In the genomic region with DNA sequence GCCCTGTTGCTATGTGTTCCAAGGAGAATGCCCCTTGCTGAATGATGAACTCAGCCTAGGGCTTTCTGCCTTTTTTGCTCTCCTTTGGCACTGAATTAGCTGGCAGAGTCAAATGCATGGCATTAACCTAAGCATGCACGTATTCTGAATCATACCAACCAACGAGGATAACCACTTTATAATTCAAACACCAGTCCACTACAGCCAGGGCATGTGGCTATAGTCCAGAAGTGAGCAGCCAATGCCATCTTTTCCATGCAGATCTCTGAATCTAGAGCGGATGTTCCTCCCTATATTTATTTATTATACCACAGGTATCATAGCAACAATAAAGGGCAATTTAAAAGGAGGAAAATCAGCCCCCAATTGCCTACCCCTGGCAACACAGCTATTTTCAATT, we compare ENCODE assay signal across 18 cellular contexts. TPM values are rescaled to one million over a fixed set of nuclear protein-coding genes. Genes with fewer than 3 reads are reported as not detected.
A peak's percentile ranks its signal among the peaks of the same experiment; 100 is the strongest.
DNase-seq lines count a peak whose midpoint lies in the region; ATAC-seq and TF ChIP-seq lines count a peak whose summit lies in the region.
"Had no signal": no experiment of that assay in that cellular context is flagged by ENCODE, and none has a peak within 500 bp of the region (broad histone marks: within the 10 kb centered on the region; RNA-seq: fewer than 3 reads in every experiment).

No MANE protein-coding gene starts in this region.

- intact Hi-C loops in natural killer cell (cut with micrococcal nuclease) = no loop called here

- no peak for TF ChIP-seq CTCF in osteoblast (IDR thresholded peaks at IDR 0.05; ENCODE audit: extremely low read depth, low read depth, low read length)
- TF ChIP-seq CTCF in natural killer cell (IDR thresholded peaks at IDR 0.05) = no peak

- no peak overlapping the region for H3K4me3 Mint-ChIP-seq in natural killer cell
- H3K4me3 Mint-ChIP-seq: CD14-positive monocyte had no signal

- H3K27ac ChIP-seq in osteoblast (ENCODE audit: low read depth, low read length) = no peak overlapping the region
- H3K27ac ChIP-seq: SK-N-MC had no signal

- H3K4me1 Mint-ChIP-seq in natural killer cell = peaks cover 2 to 3% of the 10 kb centered on the region in 2 donors

- no peak overlapping the region for H3K4me2 ChIP-seq in osteoblast (ENCODE audit: insufficient read depth, low read length)

- DNase-seq in NCI-H748 (lab: John Stamatoyannopoulos, UW; ENCODE audit: unreplicated experiment) (peak; percentile 49), NCI-H748 treated with DMSO at 0.1 percent for 48 hours (lab: John Stamatoyannopoulos, UW) (no peak), NCI-H2081 (lab: John Stamatoyannopoulos, UW) (peak; percentile 32 to 77), astrocyte of the hippocampus (ENCODE audit: low read depth, low spot score) (peak; percentile 48), osteoblast (ENCODE audit: insufficient read length, low spot score, missing footprints) (peak; percentile 21), NCI-H2196 treated with DMSO at 0.1 percent for 48 hours (lab: John Stamatoyannopoulos, UW; ENCODE audit: unreplicated experiment) (no peak), activated T-cell treated with anti-CD3 and anti-CD28 coated beads for 4 hours (no peak), natural killer cell (no peak)
- DNase-seq: COR-L47, DMS79 treated with DMSO at 0.1 percent for 48 hours, Kasumi-1, NCI-H1694 treated with DMSO at 0.1 percent for 48 hours, NCI-H524 had no signal

- no peak overlapping the region for H3K4me3 ChIP-seq in osteoblast (ENCODE audit: insufficient read depth, low read length)
- H3K4me3 ChIP-seq: SK-N-MC had no signal

- H3K9me3 Mint-ChIP-seq in natural killer cell = no peaks in the 10 kb centered on the region
- H3K9me3 Mint-ChIP-seq: CD14-positive monocyte had no signal

- no peak overlapping the region for H2AFZ ChIP-seq in osteoblast (ENCODE audit: low read length)

- peaks cover 11% of the 10 kb centered on the region for H3K27me3 ChIP-seq in osteoblast (ENCODE audit: insufficient read depth, low read length)

- peaks cover 3 to 8% of the 10 kb centered on the region in 2 donors for H3K27me3 Mint-ChIP-seq in natural killer cell (ENCODE audit: low read depth in 2 of 2)

- no peaks in the 10 kb centered on the region for H3K36me3 Mint-ChIP-seq in natural killer cell
- H3K36me3 Mint-ChIP-seq: CD14-positive monocyte had no signal

- ATAC-seq in natural killer cell = no peak
- ATAC-seq: Right ventricle myocardium inferior had no signal

- H4K20me1 ChIP-seq in osteoblast (ENCODE audit: insufficient read depth, low read length) = no peaks in the 10 kb centered on the region

- H3K9me3 ChIP-seq in osteoblast (ENCODE audit: low read depth, low read length) = no peaks in the 10 kb centered on the region

- H3K79me2 ChIP-seq in osteoblast (ENCODE audit: insufficient read depth, low read length) = no peaks in the 10 kb centered on the region

- H3K4me1 ChIP-seq in osteoblast (ENCODE audit: insufficient read depth, low read length) = no peaks in the 10 kb centered on the region

- no peak overlapping the region for H3K27ac Mint-ChIP-seq in natural killer cell

- no peaks in the 10 kb centered on the region for H3K36me3 ChIP-seq in osteoblast (ENCODE audit: insufficient read depth, low read length)

RNA-seq across cellular contexts. Expression of gene TMIGD1, which starts 15.7 kb away (rescaled TPM):
- total RNA-seq in osteoblast (not detected in 2 replicates), natural killer cell (not detected)
- total RNA-seq: A673; Right ventricle myocardium inferior; T-helper 1 cell treated with Interleukin-12 subunit alpha and Interleukin-12 subunit beta and Interleukin-4 antibody, amounts not matched to agents 30 ng/mL and 1 ng/mL, for 36 hours had no signal

RNA-seq across cellular contexts. Expression of gene BLMH, which starts 26.4 kb away (rescaled TPM):
- total RNA-seq in osteoblast = 36.5 and 39.8 TPM in 2 replicates
- 10 to 100 TPM; 44.8 to 52.8 (median 46.7) TPM for total RNA-seq in natural killer cell

Comparison
In these comparisons a context has a peak if more than half of its experiments do, and no peak if none do; other contexts are left out.
1. DNase-seq: peak in NCI-H748 (single experiment), NCI-H2081 (2 of 2), astrocyte of the hippocampus (single experiment) and osteoblast (single experiment); none in NCI-H748 treated with DMSO at 0.1 percent for 48 hours (single experiment), NCI-H2196 treated with DMSO at 0.1 percent for 48 hours (single experiment), activated T-cell treated with anti-CD3 and anti-CD28 coated beads for 4 hours (single experiment) and natural killer cell (single experiment).